ENCODE assay signal across 12 cellular contexts in genomic region chr7:100153713-100154519, GRCh38. TPM values are rescaled to one million over a fixed set of nuclear protein-coding genes. Genes with fewer than 3 reads are reported as not detected.
DNase-seq lines count a peak whose midpoint lies in the region; ATAC-seq and TF ChIP-seq lines count a peak whose summit lies in the region.
"Had no signal": no experiment of that assay in that cellular context is flagged by ENCODE, and none has a peak within 500 bp of the region (broad histone marks: within the 10 kb centered on the region; RNA-seq: fewer than 3 reads in every experiment).

No MANE protein-coding gene starts in this region.

- BruUV-seq in IMR-90 (replicated peaks; lab: Mats Ljungman, UMichigan) = no TSS peak

- no peaks in the 10 kb centered on the region for H3K9me3 Mint-ChIP-seq in CD4-positive, alpha-beta T cell
- no peaks in the 10 kb centered on the region for H3K9me3 Mint-ChIP-seq in activated naive CD8-positive, alpha-beta T cell treated with anti-CD3 and anti-CD28 coated beads, Interleukin-2, amount 10 ng/mL, durations not matched to agents 7 days and 5 days
- no peaks in the 10 kb centered on the region for H3K9me3 Mint-ChIP-seq in neural crest cell

- intact Hi-C loops in CD4-positive, alpha-beta T cell (cut with DNase I, micrococcal nuclease) = no loop called here
- intact Hi-C loops in IMR-90 (cut with micrococcal nuclease) = no loop called here

- H3K9me3 ChIP-seq in CD4-positive, alpha-beta T cell (ENCODE audit: control insufficient read depth, low read length) = no peaks in the 10 kb centered on the region
- H3K9me3 ChIP-seq in IMR-90 (ENCODE audit: control insufficient read depth, insufficient read depth, low read length) = no peaks in the 10 kb centered on the region

- peak overlapping the region; percentile 42 for H2AK9ac ChIP-seq in IMR-90 (replicated peaks; ENCODE audit: low read depth, low read length, poor library complexity)

- peaks cover 23% of the 10 kb centered on the region for H4K20me1 ChIP-seq in IMR-90 (ENCODE audit: insufficient read depth, low read length)

- H4K8ac ChIP-seq in IMR-90 (ENCODE audit: low read depth in 2 of 2, low read length in 2 of 2) = no peak overlapping the region

- TF ChIP-seq RAD21 in IMR-90 (IDR thresholded peaks at IDR 0.05; ENCODE audit: low read length) = no peak

- H3K4me3 ChIP-seq in IMR-90 (ENCODE audit: insufficient read depth, low read depth, low read length) = no peak overlapping the region

- H2BK5ac ChIP-seq in IMR-90 (ENCODE audit: low read depth, low read length, poor library complexity, severe bottlenecking) = no peak overlapping the region

- no peaks in the 10 kb centered on the region for H3K27me3 ChIP-seq in CD4-positive, alpha-beta T cell (ENCODE audit: control insufficient read depth, insufficient read depth, low read length)
- H3K27me3 ChIP-seq in IMR-90 (ENCODE audit: control insufficient read depth, insufficient read depth, low read length) = no peaks in the 10 kb centered on the region

- no peak overlapping the region for H3K4me2 ChIP-seq in IMR-90 (ENCODE audit: low read depth, low read length)

- no peak overlapping the region for H3K14ac ChIP-seq in IMR-90 (replicated peaks; ENCODE audit: low read depth, low read length)

- CTCF ChIA-PET in CD4-positive, alpha-beta T cell (lab: Charles Lee) = no interaction called here
- CTCF ChIA-PET in IMR-90 (lab: Yijun Ruan, JAX) = no interaction called here

- no peaks in the 10 kb centered on the region for H3K27me3 Mint-ChIP-seq in CD4-positive, alpha-beta T cell
- no peaks in the 10 kb centered on the region for H3K27me3 Mint-ChIP-seq in activated naive CD8-positive, alpha-beta T cell treated with anti-CD3 and anti-CD28 coated beads, Interleukin-2, amount 10 ng/mL, durations not matched to agents 7 days and 5 days
- H3K27me3 Mint-ChIP-seq in neural crest cell (ENCODE audit: low read depth) = no peaks in the 10 kb centered on the region

- peak overlapping the region; percentile 55 for H3K27ac Mint-ChIP-seq in CD4-positive, alpha-beta T cell
- H3K27ac Mint-ChIP-seq in activated naive CD8-positive, alpha-beta T cell treated with anti-CD3 and anti-CD28 coated beads, Interleukin-2, amount 10 ng/mL, durations not matched to agents 7 days and 5 days = peak overlapping the region; percentile 52
- H3K27ac Mint-ChIP-seq in neural crest cell (ENCODE audit: unreplicated experiment) = no peak overlapping the region

- no peak for DNase-seq in CD4-positive, alpha-beta T cell
- no peak for DNase-seq in IMR-90
- DNase-seq in activated naive CD8-positive, alpha-beta T cell treated with anti-CD3 and anti-CD28 coated beads, Interleukin-2, amount 10 ng/mL, durations not matched to agents 7 days and 5 days = no peak
- DNase-seq in neural crest cell (ENCODE audit: low read depth, low spot score) = no peak
- DNase-seq in GM20000 (ENCODE audit: low spot score) = no peak
- DNase-seq in NCI-H1694 treated with DMSO at 0.1 percent for 48 hours (lab: John Stamatoyannopoulos, UW) = no peak
- DNase-seq: activated T-cell treated with anti-CD3 and anti-CD28 coated beads, Interleukin-2, amount 50 U/mL, for 48 hours; NCI-H345; Right ventricle myocardium superior; stimulated activated CD4-positive, alpha-beta T cell treated with anti-CD3 and anti-CD28 coated beads, Interleukin-2, amount 100 ng/mL, for 24 hours; stimulated activated naive CD4-positive, alpha-beta T cell had no signal

- dilution Hi-C loops in IMR-90 (cut with HindIII; ENCODE audit: low sequenced_read_pairs, unreplicated experiment) = no loop called here

- H3K36me3 Mint-ChIP-seq in CD4-positive, alpha-beta T cell (ENCODE audit: low read depth) = peaks cover 68% of the 10 kb centered on the region
- peaks cover 27% of the 10 kb centered on the region for H3K36me3 Mint-ChIP-seq in activated naive CD8-positive, alpha-beta T cell treated with anti-CD3 and anti-CD28 coated beads, Interleukin-2, amount 10 ng/mL, durations not matched to agents 7 days and 5 days
- peaks cover 7% of the 10 kb centered on the region for H3K36me3 Mint-ChIP-seq in neural crest cell (ENCODE audit: low read depth)

- ATAC-seq in CD4-positive, alpha-beta T cell (ENCODE audit: poor library complexity) = no peak
- ATAC-seq in IMR-90 (ENCODE audit: low read depth) = no peak
- ATAC-seq in activated naive CD8-positive, alpha-beta T cell treated with anti-CD3 and anti-CD28 coated beads, Interleukin-2, amount 10 ng/mL, durations not matched to agents 7 days and 5 days (ENCODE audit: low read depth) = no peak
- ATAC-seq in HG03442 (IDR thresholded peaks at IDR 0.05; ENCODE audit: unreplicated experiment) = no peak

- POLR2A ChIA-PET in CD4-positive, alpha-beta T cell (lab: Charles Lee) = interaction anchor here (0.8 to 3.2 kb wide), 2 partner anchors 13 to 27 kb away, joined by 3 to 21 read pairs; partner anchors contain the start of genes GAL3ST4 and MBLAC1
- POLR2A ChIA-PET in IMR-90 (lab: Charles Lee; ENCODE audit: unreplicated experiment) = interaction anchor here (0.6 kb wide), 1 partner anchor 67 kb away, joined by 3 read pairs; no protein-coding TSS in a partner anchor
- POLR2A ChIA-PET in activated naive CD8-positive, alpha-beta T cell treated with anti-CD3 and anti-CD28 coated beads, Interleukin-2, amount 10 ng/mL, durations not matched to agents 7 days and 5 days (lab: Charles Lee) = interaction anchor here (0.7 to 3.8 kb wide), 4 partner anchors 11 to 26 kb away, joined by 3 to 16 read pairs (median 4); no protein-coding TSS in a partner anchor

- peaks cover 32 to 77% of the 10 kb centered on the region in 2 experiments for H3K79me1 ChIP-seq in IMR-90 (ENCODE audit: low read depth in 1 of 2, low read length in 2 of 2)

- no peak for TF ChIP-seq CTCF in CD4-positive, alpha-beta T cell (IDR thresholded peaks at IDR 0.05)
- no peak for TF ChIP-seq CTCF in IMR-90 (conservative IDR thresholded peaks at IDR 0.05; ENCODE audit: low read depth, low read length)
- no peak for TF ChIP-seq CTCF in neural crest cell (conservative IDR thresholded peaks at IDR 0.05)
- TF ChIP-seq CTCF in GM20000 (IDR thresholded peaks at IDR 0.05; ENCODE audit: extremely low read depth, missing control alignments) = no peak

- H3K9ac ChIP-seq in IMR-90 (ENCODE audit: low read depth, low read length) = no peak overlapping the region

- no peak overlapping the region for H3K56ac ChIP-seq in IMR-90 (ENCODE audit: extremely low read depth, insufficient read depth, low read length)

- peaks cover 42% of the 10 kb centered on the region for H3K36me3 ChIP-seq in IMR-90 (ENCODE audit: control insufficient read depth, insufficient read depth, low read length)

- H2BK20ac ChIP-seq in IMR-90 (ENCODE audit: low read depth, low read length) = no peak overlapping the region

- in situ Hi-C loops in IMR-90 (cut with MboI; ENCODE audit: low sequenced_read_pairs) = no loop called here

- no peak overlapping the region for H3K27ac ChIP-seq in CD4-positive, alpha-beta T cell (ENCODE audit: low read depth, low read length)
- H3K27ac ChIP-seq in IMR-90 (ENCODE audit: insufficient read depth, low read length) = no peak overlapping the region

- no peak overlapping the region for H4K91ac ChIP-seq in IMR-90 (ENCODE audit: insufficient read depth, low read depth, low read length)

- no peak overlapping the region for H3K23ac ChIP-seq in IMR-90 (ENCODE audit: low read depth, low read length)

- peaks cover 6% of the 10 kb centered on the region for H3K4me1 ChIP-seq in IMR-90 (ENCODE audit: control insufficient read depth, insufficient read depth, low read length)

- H4K5ac ChIP-seq in IMR-90 (ENCODE audit: low read depth, low read length) = no peak overlapping the region

- no peaks in the 10 kb centered on the region for H3K9me1 ChIP-seq in IMR-90 (ENCODE audit: insufficient read depth, low read length)

- peak overlapping the region; percentile 56 for H3K4me3 Mint-ChIP-seq in CD4-positive, alpha-beta T cell
- H3K4me3 Mint-ChIP-seq in activated naive CD8-positive, alpha-beta T cell treated with anti-CD3 and anti-CD28 coated beads, Interleukin-2, amount 10 ng/mL, durations not matched to agents 7 days and 5 days = no peak overlapping the region
- peak overlapping the region; percentile 69 for H3K4me3 Mint-ChIP-seq in neural crest cell

- no peak overlapping the region for H3K4ac ChIP-seq in IMR-90 (ENCODE audit: low read depth, low read length)

- TF ChIP-seq POLR2A in IMR-90 (IDR thresholded peaks at IDR 0.05; ENCODE audit: low read depth, low read length) = no peak

- H2AK5ac ChIP-seq in IMR-90 (ENCODE audit: low read depth, low read length) = no peak overlapping the region

- H2AFZ ChIP-seq in IMR-90 (replicated peaks; ENCODE audit: low read length, poor library complexity) = no peak overlapping the region

- no peak overlapping the region for H2BK15ac ChIP-seq in IMR-90 (ENCODE audit: low read depth, low read length)

- peaks cover 62% of the 10 kb centered on the region for H3K4me1 Mint-ChIP-seq in CD4-positive, alpha-beta T cell (ENCODE audit: low read depth)
- H3K4me1 Mint-ChIP-seq in activated naive CD8-positive, alpha-beta T cell treated with anti-CD3 and anti-CD28 coated beads, Interleukin-2, amount 10 ng/mL, durations not matched to agents 7 days and 5 days = peaks cover 46% of the 10 kb centered on the region
- peaks cover 35% of the 10 kb centered on the region for H3K4me1 Mint-ChIP-seq in neural crest cell

- WGBS in IMR-90 (ENCODE audit: extremely low coverage in 2 of 2, insufficient read length in 1 of 2), 2 experiments = 100% methylated on average over 1 of the region's 15 CpGs; no CpG with 5 or more reads in 1 of the 2 experiments

- no peak overlapping the region for H2BK120ac ChIP-seq in IMR-90 (ENCODE audit: low read depth, low read length)

- H3K18ac ChIP-seq in IMR-90 (ENCODE audit: low read depth, low read length) = no peak overlapping the region

RNA-seq across cellular contexts. Expression of gene TRAPPC14, which starts 4.6 kb away (rescaled TPM):
- 10 to 100 TPM; 37.9 to 42.6 TPM for total RNA-seq in CD4-positive, alpha-beta T cell
- 4.4 and 4.5 TPM in 2 replicates for total RNA-seq in IMR-90 (2012; rRNA removed)
- 14.1 and 15.9 TPM in 2 replicates for polyA plus RNA-seq in IMR-90 (2012; rRNA removed)
- 6.7 and 16.7 TPM in 2 replicates for polyA plus RNA-seq in IMR-90 (2012; cell fraction: cytosol; rRNA removed)
- 41.4 and 101 TPM in 2 replicates for polyA plus RNA-seq in IMR-90 (2012; cell fraction: nucleus; rRNA removed; ENCODE audit: low replicate concordance)
- total RNA-seq in activated naive CD8-positive, alpha-beta T cell treated with anti-CD3 and anti-CD28 coated beads, Interleukin-2, amount 10 ng/mL, durations not matched to agents 7 days and 5 days = 10 to 100 TPM; 52.0 to 58.4 TPM
- total RNA-seq in neural crest cell = 32.0 and 33.9 TPM in 2 replicates

RNA-seq across cellular contexts. Expression of gene LAMTOR4, which starts 5.2 kb away (rescaled TPM):
- 100 to 1,000 TPM; 107 to 125 TPM for total RNA-seq in CD4-positive, alpha-beta T cell
- total RNA-seq in IMR-90 (2012; rRNA removed) (131 and 134 TPM in 2 replicates), neural crest cell (134 and 135 TPM in 2 replicates)
- polyA plus RNA-seq in IMR-90 (2012; rRNA removed) = 268 and 289 TPM in 2 replicates
- polyA plus RNA-seq in IMR-90 (2012; cell fraction: cytosol; rRNA removed) = 524 and 774 TPM in 2 replicates
- polyA plus RNA-seq in IMR-90 (2012; cell fraction: nucleus; rRNA removed; ENCODE audit: low replicate concordance) = 184 and 232 TPM in 2 replicates
- 100 to 1,000 TPM; 170 to 175 TPM for total RNA-seq in activated naive CD8-positive, alpha-beta T cell treated with anti-CD3 and anti-CD28 coated beads, Interleukin-2, amount 10 ng/mL, durations not matched to agents 7 days and 5 days

RNA-seq across cellular contexts. Expression of gene GAL3ST4, which starts 14.5 kb away (rescaled TPM):
- 10 to 100 TPM; 12.7 to 13.2 TPM for total RNA-seq in CD4-positive, alpha-beta T cell
- total RNA-seq in IMR-90 (2012; rRNA removed) (0.90 and 1.1 TPM in 2 replicates), neural crest cell (15.3 and 16.6 TPM in 2 replicates)
- polyA plus RNA-seq in IMR-90 (2012; rRNA removed) = 7.3 and 8.5 TPM in 2 replicates
- polyA plus RNA-seq in IMR-90 (2012; cell fraction: cytosol; rRNA removed) = 7.1 and 9.8 TPM in 2 replicates
- polyA plus RNA-seq in IMR-90 (2012; cell fraction: nucleus; rRNA removed; ENCODE audit: low replicate concordance) = 11.3 and 13.2 TPM in 2 replicates
- 1 to 10 TPM; 6.7 to 6.9 TPM for total RNA-seq in activated naive CD8-positive, alpha-beta T cell treated with anti-CD3 and anti-CD28 coated beads, Interleukin-2, amount 10 ng/mL, durations not matched to agents 7 days and 5 days

RNA-seq across cellular contexts. Expression of gene GPC2, which starts 23.3 kb away (rescaled TPM):
- total RNA-seq in CD4-positive, alpha-beta T cell = 10 to 100 TPM; 16.4 to 18.7 TPM
- total RNA-seq in IMR-90 (2012; rRNA removed) (1.4 and 1.8 TPM in 2 replicates), neural crest cell (97.8 and 106 TPM in 2 replicates)
- polyA plus RNA-seq in IMR-90 (2012; rRNA removed) = 5.7 and 6.0 TPM in 2 replicates
- 2.1 and 2.2 TPM in 2 replicates for polyA plus RNA-seq in IMR-90 (2012; cell fraction: cytosol; rRNA removed)
- 27.1 and 61.9 TPM in 2 replicates for polyA plus RNA-seq in IMR-90 (2012; cell fraction: nucleus; rRNA removed; ENCODE audit: low replicate concordance)
- 10 to 100 TPM; 12.6 to 13.0 TPM for total RNA-seq in activated naive CD8-positive, alpha-beta T cell treated with anti-CD3 and anti-CD28 coated beads, Interleukin-2, amount 10 ng/mL, durations not matched to agents 7 days and 5 days

RNA-seq across cellular contexts. Expression of gene STAG3, which starts 23.8 kb away (rescaled TPM):
- 1 to 10 TPM; 4.0 to 5.5 TPM for total RNA-seq in CD4-positive, alpha-beta T cell
- 0.28 and 0.36 TPM in 2 replicates for total RNA-seq in IMR-90 (2012; rRNA removed)
- 0.47 and 0.65 TPM in 2 replicates for polyA plus RNA-seq in IMR-90 (2012; rRNA removed)
- 0.11 and 0.18 TPM in 2 replicates for polyA plus RNA-seq in IMR-90 (2012; cell fraction: cytosol; rRNA removed)
- polyA plus RNA-seq in IMR-90 (2012; cell fraction: nucleus; rRNA removed; ENCODE audit: low replicate concordance) = 1.4 and 1.9 TPM in 2 replicates
- total RNA-seq in activated naive CD8-positive, alpha-beta T cell treated with anti-CD3 and anti-CD28 coated beads, Interleukin-2, amount 10 ng/mL, durations not matched to agents 7 days and 5 days = 10 to 100 TPM; 31.1 to 38.8 TPM
- 1.1 and 1.9 TPM in 2 replicates for total RNA-seq in neural crest cell
